In genomic region chr11:104225047-104225446, GRCh38 we compare ENCODE assay signal across 29 cellular contexts.
"Had no signal": no experiment of that assay in that cellular context is flagged by ENCODE, and none has a peak within 500 bp of the region (broad histone marks: within the 10 kb centered on the region; RNA-seq: fewer than 3 reads in every experiment).

No MANE protein-coding gene starts in this region.

- H3K27ac Mint-ChIP-seq: naive thymus-derived CD8-positive, alpha-beta T cell; nephron; neural progenitor cell; progenitor cell of endocrine pancreas; stimulated activated memory B cell treated with anti-CD40 and anti-IgM and Interleukin-4, amounts not matched to agents 10 μg/mL and 1 μg/mL and 100 μg/mL, for 72 hours; stimulated activated naive CD8-positive, alpha-beta T cell treated with anti-CD3 and anti-CD28 coated beads, Interleukin-15, amount 100 ng/mL, for 72 hours; type B pancreatic cell had no signal

- H2AFZ ChIP-seq: neural progenitor cell, parathyroid adenoma had no signal

- H3K9ac ChIP-seq: neural progenitor cell, parathyroid adenoma had no signal

- H3K79me2 ChIP-seq: parathyroid adenoma had no signal

- H3K4me3 ChIP-seq: neural progenitor cell, ovary, psoas muscle, right lobe of liver, sigmoid colon, suprapubic skin, testis, tibial artery, transverse colon, upper lobe of right lung, uterus had no signal

- ATAC-seq: naive thymus-derived CD8-positive, alpha-beta T cell; psoas muscle; right cardiac atrium; right lobe of liver; stimulated activated memory B cell treated with anti-CD40 and anti-IgM and Interleukin-4, amounts not matched to agents 10 μg/mL and 1 μg/mL and 100 μg/mL, for 72 hours; stimulated activated naive CD8-positive, alpha-beta T cell treated with anti-CD3 and anti-CD28 coated beads, Interleukin-15, amount 100 ng/mL, for 72 hours; stimulated activated naive CD8-positive, alpha-beta T cell treated with anti-CD3 and anti-CD28 coated beads, Interleukin-15, Interleukin-2, amounts not matched to agents 100 U/mL and 50 U/mL, for 24 hours; upper lobe of right lung had no signal

- H3K4me3 Mint-ChIP-seq: naive thymus-derived CD8-positive, alpha-beta T cell; nephron; neural progenitor cell; stimulated activated memory B cell treated with anti-CD40 and anti-IgM and Interleukin-4, amounts not matched to agents 10 μg/mL and 1 μg/mL and 100 μg/mL, for 72 hours; stimulated activated naive CD8-positive, alpha-beta T cell treated with anti-CD3 and anti-CD28 coated beads, Interleukin-15, amount 100 ng/mL, for 72 hours; type B pancreatic cell had no signal

- H3K27ac ChIP-seq: neural progenitor cell, ovary, parathyroid adenoma, psoas muscle, right lobe of liver, sigmoid colon, suprapubic skin, testis, tibial artery, transverse colon, upper lobe of right lung, uterus had no signal

- H3K9me3 Mint-ChIP-seq: nephron; neural progenitor cell; stimulated activated memory B cell treated with anti-CD40 and anti-IgM and Interleukin-4, amounts not matched to agents 10 μg/mL and 1 μg/mL and 100 μg/mL, for 72 hours; type B pancreatic cell had no signal

- DNase-seq: naive thymus-derived CD8-positive, alpha-beta T cell; occipital lobe; ovary; posterior cingulate gyrus; psoas muscle; right cardiac atrium; right lobe of liver; sigmoid colon; small intestine; stimulated activated CD4-positive, alpha-beta T cell treated with anti-CD3 and anti-CD28 coated beads, Interleukin-15, amount 100 ng/mL, for 24 hours; stimulated activated CD4-positive, alpha-beta T cell treated with anti-CD3 and anti-CD28 coated beads, Interleukin-4, amount 100 ng/mL, for 1 hour; stimulated activated CD4-positive, alpha-beta T cell treated with anti-CD3 and anti-CD28 coated beads, Interleukin-4, amount 100 ng/mL, for 4 hours; stimulated activated CD8-positive, alpha-beta memory T cell treated with anti-CD3 and anti-CD28 coated beads, Interleukin-4, amount 100 ng/mL, for 48 hours; stimulated activated naive CD4-positive, alpha-beta T cell; stimulated activated naive CD8-positive, alpha-beta T cell treated with anti-CD3 and anti-CD28 coated beads, Interleukin-15, amount 100 ng/mL, for 72 hours; stimulated activated naive CD8-positive, alpha-beta T cell treated with anti-CD3 and anti-CD28 coated beads, Interleukin-15, Interleukin-2, amounts not matched to agents 100 U/mL and 50 U/mL, for 24 hours; substantia nigra; testis; tibial artery; transverse colon; upper lobe of right lung; uterus had no signal

- H3K36me3 Mint-ChIP-seq: naive thymus-derived CD8-positive, alpha-beta T cell; neural progenitor cell; stimulated activated memory B cell treated with anti-CD40 and anti-IgM and Interleukin-4, amounts not matched to agents 10 μg/mL and 1 μg/mL and 100 μg/mL, for 72 hours; type B pancreatic cell had no signal

- H3K4me1 Mint-ChIP-seq: nephron; neural progenitor cell; stimulated activated memory B cell treated with anti-CD40 and anti-IgM and Interleukin-4, amounts not matched to agents 10 μg/mL and 1 μg/mL and 100 μg/mL, for 72 hours; stimulated activated naive CD8-positive, alpha-beta T cell treated with anti-CD3 and anti-CD28 coated beads, Interleukin-15, amount 100 ng/mL, for 72 hours had no signal

- H3K27me3 ChIP-seq: neural progenitor cell, ovary, right lobe of liver, sigmoid colon, suprapubic skin, testis, tibial artery, transverse colon, upper lobe of right lung, uterus had no signal

- H3K4me1 ChIP-seq: neural progenitor cell, parathyroid adenoma, psoas muscle, right lobe of liver, sigmoid colon, suprapubic skin, testis, tibial artery, transverse colon, upper lobe of right lung, uterus had no signal

- H3K4me2 ChIP-seq: neural progenitor cell had no signal

- H3K27me3 Mint-ChIP-seq: progenitor cell of endocrine pancreas; stimulated activated memory B cell treated with anti-CD40 and anti-IgM and Interleukin-4, amounts not matched to agents 10 μg/mL and 1 μg/mL and 100 μg/mL, for 72 hours; stimulated activated naive CD8-positive, alpha-beta T cell treated with anti-CD3 and anti-CD28 coated beads, Interleukin-15, amount 100 ng/mL, for 72 hours; type B pancreatic cell had no signal

- H3K36me3 ChIP-seq: neural progenitor cell, ovary, right lobe of liver, sigmoid colon, suprapubic skin, tibial artery, transverse colon, upper lobe of right lung, uterus had no signal

- H3K9me3 ChIP-seq: ovary, psoas muscle, right lobe of liver, sigmoid colon, suprapubic skin, testis, tibial artery, transverse colon, upper lobe of right lung, uterus had no signal
